Comparison of ENCODE assay signal across 21 cellular contexts in the genomic region with DNA sequence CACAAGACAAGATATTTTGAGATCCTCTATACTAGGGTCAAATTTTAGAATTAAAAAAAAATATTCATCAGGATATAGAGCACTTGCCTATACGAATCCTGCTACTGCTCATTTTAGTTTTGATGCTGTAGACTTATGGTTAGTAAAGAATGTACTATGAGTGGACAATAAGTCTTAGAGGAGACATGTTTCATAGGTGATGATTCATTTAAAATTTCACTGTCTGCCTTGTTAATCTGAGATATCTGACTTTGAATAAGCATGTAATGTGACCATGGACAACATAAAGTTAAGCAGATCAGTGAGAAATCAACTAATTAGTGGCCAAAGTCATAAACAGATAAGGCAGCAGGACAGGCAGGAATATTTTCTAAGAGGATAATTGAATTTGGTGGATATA.
A peak's percentile ranks its signal among the peaks of the same experiment; 100 is the strongest.
DNase-seq lines count a peak whose midpoint lies in the region; ATAC-seq, FAIRE-seq and TF ChIP-seq lines count a peak whose summit lies in the region.
"Had no signal": no experiment of that assay in that cellular context is flagged by ENCODE, and none has a peak within 500 bp of the region (broad histone marks: within the 10 kb centered on the region; RNA-seq: fewer than 3 reads in every experiment).

No MANE protein-coding gene starts in this region.

- H3K9ac ChIP-seq in keratinocyte (ENCODE audit: control insufficient read depth, extremely low read depth, insufficient read depth, low read length), result no peak overlapping the region
- H3K9ac ChIP-seq: BLaER1 had no signal

- H3K4me1 Mint-ChIP-seq in Caco-2 (ENCODE audit: low read depth, unreplicated experiment), result no peaks in the 10 kb centered on the region
- H3K4me1 Mint-ChIP-seq in effector memory CD8-positive, alpha-beta T cell (ENCODE audit: low read depth in 2 of 2), result no peaks in the 10 kb centered on the region
- H3K4me1 Mint-ChIP-seq: CD4-positive, CD25-positive, alpha-beta regulatory T cell; H9 had no signal

- H3K4me3 ChIP-seq in RWPE2 (ENCODE audit: severe bottlenecking) (no peak overlapping the region), choroid plexus epithelial cell (ENCODE audit: low read depth, low read length) (no peak overlapping the region), keratinocyte (ENCODE audit: control insufficient read depth in 2 of 3, extremely low read depth in 1 of 3, insufficient read depth in 2 of 3, low read depth in 1 of 3, low read length in 3 of 3) (no peak overlapping the region), Caco-2 (ENCODE audit: low read depth, low read length) (no peak overlapping the region)
- H3K4me3 ChIP-seq: BLaER1 had no signal

- H3K79me2 ChIP-seq in keratinocyte (ENCODE audit: control insufficient read depth, insufficient read depth, low read length), result no peaks in the 10 kb centered on the region

- BruUV-seq in Caco-2 (replicated peaks; lab: Mats Ljungman, UMichigan), result no TSS peak

- H3K36me3 Mint-ChIP-seq in Caco-2 (ENCODE audit: insufficient read depth, unreplicated experiment), result no peaks in the 10 kb centered on the region
- H3K36me3 Mint-ChIP-seq in effector memory CD8-positive, alpha-beta T cell (ENCODE audit: insufficient read depth), result peaks cover 52% of the 10 kb centered on the region

- no peak overlapping the region for H3K27ac Mint-ChIP-seq in Caco-2 (ENCODE audit: unreplicated experiment)
- peak overlapping the region in 1 of 2 donors; percentile 10 for H3K27ac Mint-ChIP-seq in effector memory CD8-positive, alpha-beta T cell
- H3K27ac Mint-ChIP-seq: CD4-positive, CD25-positive, alpha-beta regulatory T cell; H9 had no signal

- H3K4me3 Mint-ChIP-seq in Caco-2 (ENCODE audit: unreplicated experiment), result no peak overlapping the region
- no peak overlapping the region for H3K4me3 Mint-ChIP-seq in effector memory CD8-positive, alpha-beta T cell
- H3K4me3 Mint-ChIP-seq: CD4-positive, CD25-positive, alpha-beta regulatory T cell; H9 had no signal

- dilution Hi-C loops in keratinocyte (cut with MboI; ENCODE audit: extremely low pct_ligation_motif_present, low sequenced_read_pairs), result no loop called here

- H3K27ac ChIP-seq in RWPE2 (ENCODE audit: poor library complexity, severe bottlenecking) (peak overlapping the region; percentile 12), keratinocyte (ENCODE audit: control insufficient read depth, insufficient read depth, low read length) (no peak overlapping the region)
- H3K27ac ChIP-seq: BLaER1, RWPE1 had no signal

- H3K9me1 ChIP-seq in keratinocyte (ENCODE audit: control insufficient read depth, extremely low read depth, insufficient read depth, low read length), result no peaks in the 10 kb centered on the region

- no peaks in the 10 kb centered on the region for H3K27me3 Mint-ChIP-seq in Caco-2 (ENCODE audit: insufficient read depth, unreplicated experiment)
- H3K27me3 Mint-ChIP-seq in effector memory CD8-positive, alpha-beta T cell, result no peaks in the 10 kb centered on the region
- H3K27me3 Mint-ChIP-seq: CD4-positive, CD25-positive, alpha-beta regulatory T cell had no signal

- no peaks in the 10 kb centered on the region for H4K20me1 ChIP-seq in keratinocyte (ENCODE audit: control insufficient read depth, extremely low read depth, insufficient read depth, low read length)
- H4K20me1 ChIP-seq: BLaER1 had no signal

- H3K9me3 Mint-ChIP-seq in Caco-2 (ENCODE audit: unreplicated experiment), result no peaks in the 10 kb centered on the region
- H3K9me3 Mint-ChIP-seq in effector memory CD8-positive, alpha-beta T cell, result no peaks in the 10 kb centered on the region
- H3K9me3 Mint-ChIP-seq: CD4-positive, CD25-positive, alpha-beta regulatory T cell; H9 had no signal

- no peak overlapping the region for H3K4me2 ChIP-seq in keratinocyte (ENCODE audit: control insufficient read depth, extremely low read depth, insufficient read depth, low read depth, low read length)
- H3K4me2 ChIP-seq: BLaER1 had no signal

- no peak for TF ChIP-seq CTCF in RWPE2 (IDR thresholded peaks at IDR 0.05; ENCODE audit: poor library complexity, severe bottlenecking)
- no peak for TF ChIP-seq CTCF in choroid plexus epithelial cell (conservative IDR thresholded peaks at IDR 0.05; ENCODE audit: low read depth, low read length)
- no peak for TF ChIP-seq CTCF in keratinocyte (optimal IDR thresholded peaks at IDR 0.05 in 1 of 3, IDR thresholded peaks at IDR 0.05 in 1 of 3, conservative IDR thresholded peaks at IDR 0.05 in 1 of 3; ENCODE audit: extremely low read depth in 1 of 3, insufficient read depth in 2 of 3, low read length in 3 of 3)
- TF ChIP-seq CTCF in Caco-2 (IDR thresholded peaks at IDR 0.05; ENCODE audit: insufficient read depth in 1 of 2, low read depth in 1 of 2, low read length in 1 of 2, severe bottlenecking in 1 of 2, unreplicated experiment in 1 of 2), result no peak

- POLR2A ChIA-PET in Caco-2 (lab: Charles Lee), result no interaction called here

- H3K27me3 ChIP-seq in RWPE2 (ENCODE audit: insufficient read depth, poor library complexity, severe bottlenecking) (no peaks in the 10 kb centered on the region), keratinocyte (ENCODE audit: control insufficient read depth, extremely low read depth, insufficient read depth, low read length) (no peaks in the 10 kb centered on the region), Caco-2 (replicated peaks; ENCODE audit: control insufficient read depth, insufficient read depth, low read length) (no peaks in the 10 kb centered on the region)
- H3K27me3 ChIP-seq: BLaER1 had no signal

- ATAC-seq in RWPE2 (ENCODE audit: low read depth), result peak; percentile 49
- no peak for ATAC-seq in effector memory CD8-positive, alpha-beta T cell (replicated peaks)
- ATAC-seq: HepG2, Panc1 had no signal

- DNase-seq in EH (ENCODE audit: low read depth) (peak; percentile 27), RWPE2 (ENCODE audit: low spot score) (no peak), choroid plexus epithelial cell (ENCODE audit: low read depth) (peak; percentile 19), keratinocyte (ENCODE audit: low read depth, low spot score) (no peak), Caco-2 (no peak)
- DNase-seq in activated naive CD4-positive, alpha-beta T cell (lab: John Stamatoyannopoulos, UW), result no peak
- no peak for DNase-seq in effector memory CD8-positive, alpha-beta T cell
- DNase-seq: CD4-positive, CD25-positive, alpha-beta regulatory T cell; EL; GF-D8; H9; MM.1S; NCI-H2029; NCI-H446; NCI-H526; SHP77 treated with DMSO at 0.1 percent for 48 hours had no signal

- CTCF ChIA-PET in Caco-2 (lab: Charles Lee), result no interaction called here

- intact Hi-C loops in Caco-2 (cut with micrococcal nuclease; ENCODE audit: unreplicated experiment), result no loop called here

- H3K4me1 ChIP-seq in RWPE2 (ENCODE audit: insufficient read depth, poor library complexity, severe bottlenecking) (peaks cover 22% of the 10 kb centered on the region), keratinocyte (ENCODE audit: control insufficient read depth, extremely low read depth, insufficient read depth, low read length) (no peaks in the 10 kb centered on the region), Caco-2 (peaks cover 35% of the 10 kb centered on the region)
- H3K4me1 ChIP-seq: BLaER1 had no signal

- no peaks in the 10 kb centered on the region for H3K9me3 ChIP-seq in RWPE2 (ENCODE audit: severe bottlenecking)
- H3K9me3 ChIP-seq in keratinocyte (ENCODE audit: control insufficient read depth, low read depth, low read length), result no peaks in the 10 kb centered on the region
- H3K9me3 ChIP-seq in Caco-2, result no peaks in the 10 kb centered on the region
- H3K9me3 ChIP-seq: BLaER1 had no signal

- peak; percentile 5 for FAIRE-seq in keratinocyte (lab: Jason Lieb, UNC)
- FAIRE-seq: GM12891, HepG2 had no signal

- no peak overlapping the region for H2AFZ ChIP-seq in keratinocyte (ENCODE audit: control insufficient read depth, low read length)

- H3K36me3 ChIP-seq in RWPE2 (ENCODE audit: low read depth) (peaks cover 31% of the 10 kb centered on the region), keratinocyte (ENCODE audit: control insufficient read depth in 2 of 2, extremely low read depth in 1 of 2, insufficient read depth in 2 of 2, low read length in 2 of 2) (peaks cover 11 to 17% of the 10 kb centered on the region in 2 experiments), Caco-2 (ENCODE audit: control insufficient read depth, insufficient read depth, low read length) (no peaks in the 10 kb centered on the region)

Comparison
In these comparisons a context has a peak if more than half of its experiments do, and no peak if none do; other contexts are left out.
1. DNase-seq: peak in EH (single experiment) and choroid plexus epithelial cell (single experiment); none in RWPE2 (single experiment), keratinocyte (single experiment), activated naive CD4-positive, alpha-beta T cell (0 of 4), Caco-2 (0 of 2) and effector memory CD8-positive, alpha-beta T cell (0 of 3).